In genomic region chr22:36538529-36538928, GRCh38 we compare ENCODE assay signal across 19 cellular contexts.
"Had no signal": no experiment of that assay in that cellular context is flagged by ENCODE, and none has a peak within 500 bp of the region (broad histone marks: within the 10 kb centered on the region; RNA-seq: fewer than 3 reads in every experiment).

No MANE protein-coding gene starts in this region.

- H3K9me3 ChIP-seq: esophagus squamous epithelium, lower lobe of right lung, pancreas, thyroid gland, upper lobe of left lung, uterus had no signal

- H3K27ac ChIP-seq: esophagus squamous epithelium, foreskin keratinocyte, left ventricle myocardium inferior, lower lobe of right lung, pancreas, thyroid gland, upper lobe of left lung, uterus had no signal

- DNase-seq: esophagus squamous epithelium; foreskin keratinocyte; immature natural killer cell; left ventricle myocardium inferior; lower lobe of right lung; mesenchymal stem cell; naive thymus-derived CD4-positive, alpha-beta T cell; nephron progenitor cell; nucleus accumbens; pancreas; right cardiac atrium; stimulated activated CD4-positive, alpha-beta T cell treated with anti-CD3 and anti-CD28 coated beads, Interleukin-2, amount 100 ng/mL, for 48 hours; stimulated activated naive CD4-positive, alpha-beta T cell treated with Interleukin-2 at 50 U/mL for 16 hours; thyroid gland; upper lobe of left lung; uterus had no signal

- H3K4me1 Mint-ChIP-seq: immature natural killer cell had no signal

- H3K27me3 ChIP-seq: foreskin keratinocyte, pancreas, thyroid gland, upper lobe of left lung, uterus had no signal

- H3K9me3 Mint-ChIP-seq: dendritic cell treated with granulocyte-macrophage colony-stimulating factor and Interleukin-4, amounts not matched to agents 40 ng/mL and 50 ng/mL, for 4 days; immature natural killer cell had no signal

- H3K4me2 ChIP-seq: smooth muscle cell had no signal

- H3K4me3 Mint-ChIP-seq: dendritic cell treated with granulocyte-macrophage colony-stimulating factor and Interleukin-4, amounts not matched to agents 40 ng/mL and 50 ng/mL, for 4 days; immature natural killer cell; naive thymus-derived CD4-positive, alpha-beta T cell; nephron progenitor cell had no signal

- H3K4me1 ChIP-seq: left ventricle myocardium inferior, lower lobe of right lung, pancreas, thyroid gland, upper lobe of left lung, uterus had no signal

- H3K4me3 ChIP-seq: esophagus squamous epithelium, left ventricle myocardium inferior, lower lobe of right lung, pancreas, smooth muscle cell, thyroid gland, upper lobe of left lung, uterus had no signal

- H3K36me3 Mint-ChIP-seq: immature natural killer cell; naive thymus-derived CD4-positive, alpha-beta T cell had no signal

- H3K36me3 ChIP-seq: esophagus squamous epithelium, left ventricle myocardium inferior, lower lobe of right lung, pancreas, thyroid gland, upper lobe of left lung, uterus had no signal

- ATAC-seq: foreskin keratinocyte; lower lobe of right lung; naive thymus-derived CD4-positive, alpha-beta T cell; pancreas; right cardiac atrium had no signal

- H3K27ac Mint-ChIP-seq: dendritic cell treated with granulocyte-macrophage colony-stimulating factor and Interleukin-4, amounts not matched to agents 40 ng/mL and 50 ng/mL, for 4 days; immature natural killer cell; naive thymus-derived CD4-positive, alpha-beta T cell; nephron progenitor cell; progenitor cell of endocrine pancreas had no signal
